Comparison of ENCODE assay signal across 1 cellular context in genomic region chr20:35821807-35822242, GRCh38.
TF ChIP-seq lines count a peak whose summit lies in the region.

No MANE protein-coding gene starts in this region.

TF ChIP-seq in HEK293, 187 proteins besides CTCF, POLR2A, EP300 and RAD21 (continued from another document):
- TF ChIP-seq PRDM10 (tag by site-specific recombination; IDR thresholded peaks at IDR 0.05), result no peak
- TF ChIP-seq GLI4 (tag by site-specific recombination; IDR thresholded peaks at IDR 0.05), result no peak
- no peak for TF ChIP-seq EGR2 (tag by site-specific recombination; IDR thresholded peaks at IDR 0.05; ENCODE audit: low read depth)
- no peak for TF ChIP-seq ZNF311 (tag by site-specific recombination; IDR thresholded peaks at IDR 0.05; ENCODE audit: borderline replicate concordance)
- no peak for TF ChIP-seq ZNF211 (tag by site-specific recombination; IDR thresholded peaks at IDR 0.05; ENCODE audit: low read depth)
- no peak for TF ChIP-seq ZNF768 (tag by site-specific recombination; IDR thresholded peaks at IDR 0.05)
- no peak for TF ChIP-seq ZNF837 (tag by site-specific recombination; IDR thresholded peaks at IDR 0.05)
- TF ChIP-seq ZNF76 (tag by site-specific recombination; IDR thresholded peaks at IDR 0.05; ENCODE audit: borderline replicate concordance, low read depth), result no peak
- no peak for TF ChIP-seq INSM2 (tag by site-specific recombination; IDR thresholded peaks at IDR 0.05)
- no peak for TF ChIP-seq ZNF184 (tag by site-specific recombination; IDR thresholded peaks at IDR 0.05)
- TF ChIP-seq ZXDB (tag by site-specific recombination; IDR thresholded peaks at IDR 0.05), result no peak
- TF ChIP-seq SP7 (tag by site-specific recombination; IDR thresholded peaks at IDR 0.05), result peak; percentile 49; the same call in 1 of the 2 replicates
- no peak for TF ChIP-seq ZNF692 (tag by site-specific recombination; IDR thresholded peaks at IDR 0.05)
- TF ChIP-seq HIC1 (tag by site-specific recombination; IDR thresholded peaks at IDR 0.05), result peak; percentile 53; the same call in 1 of the 2 replicates
- 0 out of 2 replicates have a peak, but pooled peaks have one; percentile 15 for TF ChIP-seq ZNF629 (tag by site-specific recombination; IDR thresholded peaks at IDR 0.05)
- no peak for TF ChIP-seq PRDM4 (tag by site-specific recombination; IDR thresholded peaks at IDR 0.05)
- no peak for TF ChIP-seq ZNF704 (tag by site-specific recombination; IDR thresholded peaks at IDR 0.05)
- TF ChIP-seq ZNF654 (tag by site-specific recombination; IDR thresholded peaks at IDR 0.05; ENCODE audit: low read depth), result no peak
- TF ChIP-seq IKZF3 (tag by site-specific recombination; IDR thresholded peaks at IDR 0.05), result no peak
- TF ChIP-seq BCL6B (tag by site-specific recombination; IDR thresholded peaks at IDR 0.05), result no peak
- TF ChIP-seq ZNF549 (tag by site-specific recombination; IDR thresholded peaks at IDR 0.05), result no peak
- no peak for TF ChIP-seq ZNF561 (tag by site-specific recombination; IDR thresholded peaks at IDR 0.05; ENCODE audit: borderline replicate concordance)
TF ChIP-seq in HEK293: peak in this region for 4.
